Comparison of ENCODE assay signal across 15 cellular contexts in the genomic region with DNA sequence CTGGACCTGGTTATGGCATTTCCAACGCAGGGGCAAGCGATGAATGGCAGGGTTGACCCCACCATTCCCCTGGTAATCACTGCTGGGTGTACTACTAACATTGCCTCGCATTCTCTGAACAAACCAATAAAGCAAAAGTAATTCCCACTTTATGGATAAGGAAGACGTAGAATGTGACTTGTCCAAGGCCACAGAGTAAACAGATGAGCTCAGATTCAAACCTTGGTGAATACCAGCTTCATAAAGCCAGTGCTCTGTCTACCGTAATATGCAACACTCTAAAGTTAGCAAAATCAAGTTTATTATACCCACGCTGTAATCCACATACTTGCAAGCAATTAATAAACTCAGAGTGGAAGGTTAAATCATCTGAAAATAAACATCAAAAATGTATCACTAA. TPM values are rescaled to one million over a fixed set of nuclear protein-coding genes. Genes with fewer than 3 reads are reported as not detected.
DNase-seq lines count a peak whose midpoint lies in the region; FAIRE-seq and TF ChIP-seq lines count a peak whose summit lies in the region.
"Had no signal": no experiment of that assay in that cellular context is flagged by ENCODE, and none has a peak within 500 bp of the region (broad histone marks: within the 10 kb centered on the region; RNA-seq: fewer than 3 reads in every experiment).

No MANE protein-coding gene starts in this region.

- no peak overlapping the region for H2BK12ac ChIP-seq in mesenchymal stem cell (ENCODE audit: low read length in 2 of 2)

- no peak overlapping the region for H2BK120ac ChIP-seq in mesenchymal stem cell (ENCODE audit: low read depth, low read length)

- H3K4me2 ChIP-seq in mesenchymal stem cell (ENCODE audit: low read length, poor library complexity, severe bottlenecking): no peak overlapping the region

- POLR2A ChIA-PET in CD8-positive, alpha-beta memory T cell (lab: Charles Lee): interaction anchor here (0.6 kb wide), 1 partner anchor 20 kb away, joined by 5 read pairs; no protein-coding TSS in a partner anchor
- POLR2A ChIA-PET in CD4-positive, alpha-beta memory T cell (lab: Charles Lee; ENCODE audit: partially characterized antibody): no interaction called here

- no peak overlapping the region for H2BK15ac ChIP-seq in mesenchymal stem cell (ENCODE audit: low read depth, poor library complexity, severe bottlenecking)

- TF ChIP-seq POLR2A in GM12891 (IDR thresholded peaks at IDR 0.05; ENCODE audit: low read depth, low read length): no peak
- no peak for TF ChIP-seq POLR2A in adrenal gland (IDR thresholded peaks at IDR 0.05)

- peak overlapping the region in 2 of 8 donors; percentile 56 to 74 for H3K27ac Mint-ChIP-seq in CD8-positive, alpha-beta memory T cell
- peak overlapping the region in 2 of 7 donors; percentile 35 to 86 for H3K27ac Mint-ChIP-seq in CD4-positive, alpha-beta memory T cell
- H3K27ac Mint-ChIP-seq: stimulated activated naive B cell treated with anti-CD40 and anti-IgM and Interleukin-4, amounts not matched to agents 10 μg/mL and 1 μg/mL and 100 μg/mL, for 72 hours had no signal

- no peak overlapping the region for H2AFZ ChIP-seq in mesenchymal stem cell (ENCODE audit: low read depth, low read length)

- DNase-seq in GM12891 (ENCODE audit: insufficient read length, low spot score) (no peak), adrenal gland (peak in 2 of 7 donors; percentile 11 to 41), mesenchymal stem cell (no peak), DMS53 (lab: John Stamatoyannopoulos, UW) (no peak)
- no peak for DNase-seq in CD8-positive, alpha-beta memory T cell
- no peak for DNase-seq in CD4-positive, alpha-beta memory T cell
- DNase-seq: activated CD4-positive, CD25-positive, alpha-beta regulatory T cell; NCI-H1105 treated with DMSO at 0.1 percent for 48 hours; NCI-H526 treated with DMSO at 0.1 percent for 48 hours; SIG-M5; stimulated activated naive B cell treated with anti-CD40 and anti-IgM and Interleukin-4, amounts not matched to agents 10 μg/mL and 1 μg/mL and 100 μg/mL, for 72 hours had no signal

- H3K4me3 ChIP-seq in adrenal gland (no peak overlapping the region), mesenchymal stem cell (ENCODE audit: insufficient read depth in 1 of 2, low read depth in 1 of 2, low read length in 2 of 2) (peak overlapping the region in 1 of 2 experiments; percentile 55), subcutaneous abdominal adipose tissue (ENCODE audit: low read depth in 1 of 5, low read length in 5 of 5) (no peak overlapping the region)
- H3K4me3 ChIP-seq in CD8-positive, alpha-beta memory T cell (ENCODE audit: low read length): no peak overlapping the region
- no peak overlapping the region for H3K4me3 ChIP-seq in CD4-positive, alpha-beta memory T cell (ENCODE audit: low read length in 2 of 2)
- H3K4me3 ChIP-seq: HAP-1 had no signal

- H3K36me3 Mint-ChIP-seq in CD8-positive, alpha-beta memory T cell: peaks cover 0 to 72% (median 15%) of the 10 kb centered on the region in 3 donors
- peaks cover 45 to 62% of the 10 kb centered on the region in 2 donors for H3K36me3 Mint-ChIP-seq in CD4-positive, alpha-beta memory T cell

- H3K4ac ChIP-seq in mesenchymal stem cell (ENCODE audit: low read depth in 1 of 2, low read length in 2 of 2): no peak overlapping the region

- no peaks in the 10 kb centered on the region for H3K27me3 Mint-ChIP-seq in CD8-positive, alpha-beta memory T cell
- no peaks in the 10 kb centered on the region for H3K27me3 Mint-ChIP-seq in CD4-positive, alpha-beta memory T cell
- H3K27me3 Mint-ChIP-seq: stimulated activated naive B cell treated with anti-CD40 and anti-IgM and Interleukin-4, amounts not matched to agents 10 μg/mL and 1 μg/mL and 100 μg/mL, for 72 hours had no signal

- peaks cover 21% of the 10 kb centered on the region for H3K79me1 ChIP-seq in mesenchymal stem cell (replicated peaks; ENCODE audit: low read length, poor library complexity, severe bottlenecking)

- no peaks in the 10 kb centered on the region for H3K9me3 ChIP-seq in adrenal gland (replicated peaks in 1 of 3)
- H3K9me3 ChIP-seq in mesenchymal stem cell (ENCODE audit: control insufficient read depth, low read length): no peaks in the 10 kb centered on the region
- no peaks in the 10 kb centered on the region for H3K9me3 ChIP-seq in subcutaneous abdominal adipose tissue (ENCODE audit: control insufficient read depth in 5 of 5, low read length in 5 of 5)
- H3K9me3 ChIP-seq in CD8-positive, alpha-beta memory T cell (ENCODE audit: low read length): no peaks in the 10 kb centered on the region
- no peaks in the 10 kb centered on the region for H3K9me3 ChIP-seq in CD4-positive, alpha-beta memory T cell (ENCODE audit: control insufficient read depth in 1 of 2, low read length in 2 of 2)
- H3K9me3 ChIP-seq: HAP-1 had no signal

- H3K4me1 ChIP-seq in adrenal gland (replicated peaks in 1 of 2) (peaks cover 12 to 16% of the 10 kb centered on the region in 2 donors), mesenchymal stem cell (ENCODE audit: control insufficient read depth, insufficient read depth, low read depth, low read length) (peaks cover 8% of the 10 kb centered on the region), subcutaneous abdominal adipose tissue (ENCODE audit: control insufficient read depth in 5 of 5, insufficient read depth in 5 of 5, low read length in 5 of 5) (peaks cover 2 to 13% (median 6%) of the 10 kb centered on the region in 5 donors)
- no peaks in the 10 kb centered on the region for H3K4me1 ChIP-seq in CD8-positive, alpha-beta memory T cell (ENCODE audit: insufficient read depth, low read length)
- peaks cover 8% of the 10 kb centered on the region for H3K4me1 ChIP-seq in CD4-positive, alpha-beta memory T cell (ENCODE audit: insufficient read depth, low read length)
- H3K4me1 ChIP-seq: HAP-1 had no signal

- H3K14ac ChIP-seq in mesenchymal stem cell (ENCODE audit: low read length in 2 of 2): no peak overlapping the region

- H3K27me3 ChIP-seq in adrenal gland (no peaks in the 10 kb centered on the region), mesenchymal stem cell (ENCODE audit: control insufficient read depth in 1 of 2, insufficient read depth in 1 of 2, low read length in 2 of 2) (no peaks in the 10 kb centered on the region), subcutaneous abdominal adipose tissue (ENCODE audit: control insufficient read depth in 5 of 5, insufficient read depth in 4 of 5, low read length in 5 of 5) (no peaks in the 10 kb centered on the region)
- no peaks in the 10 kb centered on the region for H3K27me3 ChIP-seq in CD8-positive, alpha-beta memory T cell (ENCODE audit: insufficient read depth, low read length, poor library complexity, severe bottlenecking)
- H3K27me3 ChIP-seq in CD4-positive, alpha-beta memory T cell (ENCODE audit: insufficient read depth, low read length): no peaks in the 10 kb centered on the region

- CTCF ChIA-PET in CD8-positive, alpha-beta memory T cell (lab: Charles Lee): no interaction called here
- CTCF ChIA-PET in CD4-positive, alpha-beta memory T cell (lab: Charles Lee; ENCODE audit: partially characterized antibody): interaction anchor here (1.4 to 2.1 kb wide), 2 partner anchors 201 to 209 kb away, joined by 3 to 8 read pairs; no protein-coding TSS in a partner anchor

- peaks cover 4 to 13% (median 5%) of the 10 kb centered on the region in 3 donors for H3K4me1 Mint-ChIP-seq in CD8-positive, alpha-beta memory T cell
- H3K4me1 Mint-ChIP-seq in CD4-positive, alpha-beta memory T cell: peaks cover 9 to 21% (median 14%) of the 10 kb centered on the region in 4 donors

- 44 to 52% (median 49%) methylated on average over 6 of the region's 6 CpGs for WGBS in adrenal gland, 4 donors
- WGBS in mesenchymal stem cell: 96% methylated on average over 5 of the region's 6 CpGs

- H3K27ac ChIP-seq in adrenal gland (peak overlapping the region in 4 of 5 donors; percentile 40 to 84 (median 76)), mesenchymal stem cell (ENCODE audit: low read length, poor library complexity, severe bottlenecking) (no peak overlapping the region), subcutaneous abdominal adipose tissue (ENCODE audit: low read depth, low read length) (peak overlapping the region; percentile 66)
- H3K27ac ChIP-seq in CD8-positive, alpha-beta memory T cell (ENCODE audit: low read depth, low read length): no peak overlapping the region
- no peak overlapping the region for H3K27ac ChIP-seq in CD4-positive, alpha-beta memory T cell (ENCODE audit: low read depth, low read length)

- H3K9me3 Mint-ChIP-seq in CD8-positive, alpha-beta memory T cell: no peaks in the 10 kb centered on the region
- H3K9me3 Mint-ChIP-seq in CD4-positive, alpha-beta memory T cell: no peaks in the 10 kb centered on the region
- H3K9me3 Mint-ChIP-seq: activated T-helper 1 cell treated with anti-CD3 and anti-CD28 coated beads, Interleukin-12 subunit alpha, Interleukin-12 subunit beta, Interleukin-2, Interleukin-4 antibody, amounts not matched to agents 30 ng/mL and 10 ng/mL and 1 ng/mL, durations not matched to agents 14 hours and 24 hours and 36 hours; stimulated activated naive B cell treated with anti-CD40 and anti-IgM and Interleukin-4, amounts not matched to agents 10 μg/mL and 1 μg/mL and 100 μg/mL, for 72 hours had no signal

- no peak for TF ChIP-seq CTCF in adrenal gland (IDR thresholded peaks at IDR 0.05)

- no peak overlapping the region for H2BK5ac ChIP-seq in mesenchymal stem cell (ENCODE audit: low read depth, low read length, poor library complexity, severe bottlenecking)

- no peak overlapping the region for H3K4me3 Mint-ChIP-seq in CD8-positive, alpha-beta memory T cell
- no peak overlapping the region for H3K4me3 Mint-ChIP-seq in CD4-positive, alpha-beta memory T cell
- H3K4me3 Mint-ChIP-seq: activated T-helper 1 cell treated with anti-CD3 and anti-CD28 coated beads, Interleukin-12 subunit alpha, Interleukin-12 subunit beta, Interleukin-2, Interleukin-4 antibody, amounts not matched to agents 30 ng/mL and 10 ng/mL and 1 ng/mL, durations not matched to agents 14 hours and 24 hours and 36 hours; stimulated activated naive B cell treated with anti-CD40 and anti-IgM and Interleukin-4, amounts not matched to agents 10 μg/mL and 1 μg/mL and 100 μg/mL, for 72 hours had no signal

- H4K91ac ChIP-seq in mesenchymal stem cell (ENCODE audit: low read length): no peak overlapping the region

- H3K23ac ChIP-seq in mesenchymal stem cell (ENCODE audit: low read length in 2 of 2): no peak overlapping the region

- H3K18ac ChIP-seq in mesenchymal stem cell (ENCODE audit: low read depth in 1 of 2, low read length in 2 of 2): no peak overlapping the region

- H3K36me3 ChIP-seq in adrenal gland (replicated peaks in 1 of 2): peaks cover 0 to 43% of the 10 kb centered on the region in 2 donors
- peaks cover 25 to 35% of the 10 kb centered on the region in 2 experiments for H3K36me3 ChIP-seq in mesenchymal stem cell (ENCODE audit: control insufficient read depth in 1 of 2, insufficient read depth in 2 of 2, low read depth in 1 of 2, low read length in 2 of 2)
- peaks cover 11 to 51% (median 41%) of the 10 kb centered on the region in 5 donors for H3K36me3 ChIP-seq in subcutaneous abdominal adipose tissue (ENCODE audit: control insufficient read depth in 5 of 5, insufficient read depth in 5 of 5, low read length in 5 of 5)
- peaks cover 36% of the 10 kb centered on the region for H3K36me3 ChIP-seq in CD8-positive, alpha-beta memory T cell (ENCODE audit: insufficient read depth, low read length)
- peaks cover 45% of the 10 kb centered on the region for H3K36me3 ChIP-seq in CD4-positive, alpha-beta memory T cell (ENCODE audit: insufficient read depth, low read length)

- H2AK5ac ChIP-seq in mesenchymal stem cell (ENCODE audit: low read length, severe bottlenecking): no peak overlapping the region

- H4K8ac ChIP-seq in mesenchymal stem cell (ENCODE audit: low read length): no peak overlapping the region

- FAIRE-seq in GM12891 (lab: Jason Lieb, UNC): peak; percentile 48
- FAIRE-seq: keratinocyte had no signal

- intact Hi-C loops in adrenal gland (cut with DNase I): loop anchor here in 1 of 2 donors (5.0 kb wide), 1 partner anchor 208 kb away; no protein-coding TSS in a partner anchor
- intact Hi-C loops in CD4-positive, alpha-beta memory T cell (cut with micrococcal nuclease): no loop called here

- peak overlapping the region; percentile 88 for H3K9ac ChIP-seq in mesenchymal stem cell (ENCODE audit: low read length)
- peak overlapping the region in 1 of 5 donors; percentile 23 for H3K9ac ChIP-seq in subcutaneous abdominal adipose tissue (ENCODE audit: low read length in 5 of 5)

RNA-seq across cellular contexts. Expression of gene ANKFY1, which starts 59.6 kb away (rescaled TPM):
- polyA plus RNA-seq in GM12891 (2012; ENCODE audit: low read depth, missing spikeins): 9.6 TPM
- 10 to 100 TPM; 44.7 to 91.0 (median 65.6) TPM for total RNA-seq in adrenal gland
- polyA plus RNA-seq in adrenal gland: 10 to 100 TPM; 14.8 to 25.6 (median 22.4) TPM
- polyA plus RNA-seq in mesenchymal stem cell (2013, experiment 1 of 2): 19.7 TPM
- polyA plus RNA-seq in mesenchymal stem cell (2013, experiment 2 of 2): 18.8 TPM
- 10 to 100 TPM; 35.2 to 39.6 TPM for total RNA-seq in CD8-positive, alpha-beta memory T cell
- polyA plus RNA-seq in CD8-positive, alpha-beta memory T cell: 13.3 TPM
- 10 to 100 TPM; 72.7 to 74.7 TPM for total RNA-seq in CD4-positive, alpha-beta memory T cell
- polyA plus RNA-seq in CD4-positive, alpha-beta memory T cell: 10 to 100 TPM in 1 of 2 donors, 1 to 10 TPM in 1; 7.9 to 23.0 TPM

Comparison
In these comparisons a context has a peak if more than half of its experiments do, and no peak if none do; other contexts are left out.
1. H3K27ac ChIP-seq: peak in adrenal gland (4 of 5) and subcutaneous abdominal adipose tissue (single experiment); none in mesenchymal stem cell (single experiment), CD8-positive, alpha-beta memory T cell (single experiment) and CD4-positive, alpha-beta memory T cell (single experiment).